8 cellular contexts compared by ENCODE assay signal in the genomic region with DNA sequence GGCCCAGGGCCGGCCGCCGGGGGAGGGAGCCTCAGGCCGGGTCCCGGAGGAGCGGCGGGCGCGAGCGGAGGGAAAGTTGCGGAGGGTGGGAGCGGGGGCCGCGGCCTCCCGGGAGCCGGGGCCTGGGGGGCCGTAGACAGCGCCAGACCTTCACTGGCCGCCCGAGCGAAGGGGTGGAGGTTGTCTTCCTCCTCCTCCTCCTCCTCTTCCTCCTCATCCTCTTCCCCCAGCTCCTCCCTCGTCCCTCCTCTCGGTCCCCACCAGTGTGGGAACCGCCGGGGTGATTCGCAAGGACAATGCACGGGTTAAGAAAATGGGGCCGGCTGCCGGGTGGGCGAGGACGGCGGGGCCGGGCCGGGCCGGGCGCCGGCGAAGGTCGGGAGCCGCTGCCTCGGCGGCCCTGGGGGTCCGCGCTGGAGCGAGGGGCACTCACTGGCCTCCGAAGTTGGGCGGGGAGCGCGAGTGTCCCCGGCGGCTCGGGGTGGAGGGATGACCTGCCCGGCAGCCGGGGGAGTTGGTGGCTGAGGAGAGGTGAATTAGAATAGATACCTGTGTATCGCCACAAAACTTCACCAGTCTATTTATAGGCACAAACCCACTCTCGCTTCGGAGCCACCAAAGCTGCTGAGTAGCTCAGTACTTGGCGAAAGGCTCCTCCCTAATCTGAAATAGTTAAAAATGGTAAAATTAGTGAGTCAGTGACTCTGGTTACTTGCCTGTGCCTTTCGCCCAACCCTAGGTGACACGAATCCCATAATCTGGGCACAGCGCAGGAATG. TPM values are rescaled to one million over a fixed set of nuclear protein-coding genes. Genes with fewer than 3 reads are reported as not detected.
DNase-seq lines count a peak whose midpoint lies in the region; ATAC-seq and TF ChIP-seq lines count a peak whose summit lies in the region.

No MANE protein-coding gene starts in this region.

- POLR2A ChIA-PET in activated B cell treated with CpG ODN at 0.5 μM for 24 hours (lab: Charles Lee) = interaction anchor here (0.5 to 4.4 kb wide), 3 partner anchors 9 to 111 kb away, joined by 3 to 25 read pairs (median 4); a partner anchor contains a TSS

- peak overlapping the region; percentile 80 for H3K27ac Mint-ChIP-seq in activated B cell treated with CpG ODN at 0.5 μM for 24 hours
- H3K27ac Mint-ChIP-seq in stimulated activated effector memory CD8-positive, alpha-beta T cell treated with anti-CD3 and anti-CD28 coated beads, Interleukin-12 subunit alpha, Interleukin-12 subunit beta, amount 100 ng/mL, for 72 hours = peak overlapping the region; percentile 91

- intact Hi-C loops in activated B cell treated with CpG ODN at 0.5 μM for 24 hours (cut with micrococcal nuclease) = loop anchor here (2.0 to 10.0 kb wide), 4 partner anchors 159 to 1815 kb away; a partner anchor contains a TSS
- intact Hi-C loops in colonic mucosa (cut with DNase I) = loop anchor here (2.0 kb wide), 1 partner anchor 101 kb away; a partner anchor contains a TSS

- CTCF ChIA-PET in activated B cell treated with CpG ODN at 0.5 μM for 24 hours (lab: Charles Lee) = interaction anchor here (1.1 kb wide), 1 partner anchor 95 kb away, joined by 3 read pairs; no protein-coding TSS in a partner anchor

- H3K27me3 ChIP-seq in HL-60 (ENCODE audit: insufficient read depth, poor library complexity, severe bottlenecking) (no peaks in the 10 kb centered on the region), colonic mucosa (no peaks in the 10 kb centered on the region), lung (ENCODE audit: control insufficient read depth, insufficient read depth) (no peaks in the 10 kb centered on the region)

- H3K27me3 Mint-ChIP-seq in activated B cell treated with CpG ODN at 0.5 μM for 24 hours = no peaks in the 10 kb centered on the region

- peak overlapping the region; percentile 88 for H3K4me3 Mint-ChIP-seq in activated B cell treated with CpG ODN at 0.5 μM for 24 hours
- peak overlapping the region; percentile 90 for H3K4me3 Mint-ChIP-seq in stimulated activated effector memory CD8-positive, alpha-beta T cell treated with anti-CD3 and anti-CD28 coated beads, Interleukin-12 subunit alpha, Interleukin-12 subunit beta, amount 100 ng/mL, for 72 hours

- H3K4me3 ChIP-seq in HL-60 (replicated peaks; ENCODE audit: insufficient read depth, low read length) (peak overlapping the region; percentile 63), colonic mucosa (peak overlapping the region; percentile 78), lung (peak overlapping the region; percentile 81)

- H3K36me3 ChIP-seq in colonic mucosa (no peaks in the 10 kb centered on the region), lung (ENCODE audit: control insufficient read depth in 2 of 2, insufficient read depth in 2 of 2, low read length in 2 of 2) (no peaks in the 10 kb centered on the region)

- H3K36me3 Mint-ChIP-seq in activated B cell treated with CpG ODN at 0.5 μM for 24 hours (ENCODE audit: low read depth) = peaks cover 11% of the 10 kb centered on the region
- H3K36me3 Mint-ChIP-seq in stimulated activated effector memory CD8-positive, alpha-beta T cell treated with anti-CD3 and anti-CD28 coated beads, Interleukin-12 subunit alpha, Interleukin-12 subunit beta, amount 100 ng/mL, for 72 hours = peaks cover 38% of the 10 kb centered on the region

- TF ChIP-seq CTCF in HL-60 (IDR thresholded peaks at IDR 0.05; ENCODE audit: insufficient read depth, low read length) (no peak), activated B cell treated with CpG ODN at 0.5 μM for 24 hours (IDR thresholded peaks at IDR 0.05) (no peak), colonic mucosa (IDR thresholded peaks at IDR 0.05) (no peak), lung (IDR thresholded peaks at IDR 0.05; ENCODE audit: control extremely low read depth, extremely low read depth) (no peak)

- peak overlapping the region; percentile 89 to 99 for H3K9ac ChIP-seq in colonic mucosa (ENCODE audit: low read depth in 2 of 2, low read length in 2 of 2)

- peak overlapping the region; percentile 69 for H3K27ac ChIP-seq in HL-60 (replicated peaks)
- H3K27ac ChIP-seq in colonic mucosa = peak overlapping the region; percentile 100
- H3K27ac ChIP-seq in lung (ENCODE audit: low read depth in 1 of 2, low read length in 1 of 2) = peak overlapping the region; percentile 100

- 1% methylated on average over 47 to 61 of the region's 61 CpGs for WGBS in lung, 2 donors

- DNase-seq in Daoy (ENCODE audit: low read depth) (peak; percentile 53), HL-60 (ENCODE audit: low read depth in 1 of 2, low spot score in 1 of 2) (no peak), activated B cell treated with CpG ODN at 0.5 μM for 24 hours (peak; percentile 45), colonic mucosa (peak; percentile 56), lung (ENCODE audit: low spot score) (no peak), DMS114 treated with DMSO at 0.1 percent for 48 hours (lab: John Stamatoyannopoulos, UW; ENCODE audit: unreplicated experiment) (no peak)
- peak; percentile 25 to 79 for DNase-seq in stimulated activated effector memory CD8-positive, alpha-beta T cell treated with anti-CD3 and anti-CD28 coated beads, Interleukin-12 subunit alpha, Interleukin-12 subunit beta, amount 100 ng/mL, for 72 hours (ENCODE audit: low spot score in 2 of 2)

- H3K4me1 ChIP-seq in colonic mucosa = peaks cover 14% of the 10 kb centered on the region
- H3K4me1 ChIP-seq in lung (ENCODE audit: control insufficient read depth in 2 of 2, insufficient read depth in 2 of 2, low read length in 2 of 2) = peaks cover 2 to 6% of the 10 kb centered on the region in 2 donors

- H3K4me1 Mint-ChIP-seq in activated B cell treated with CpG ODN at 0.5 μM for 24 hours = peaks cover 63% of the 10 kb centered on the region
- peaks cover 40% of the 10 kb centered on the region for H3K4me1 Mint-ChIP-seq in stimulated activated effector memory CD8-positive, alpha-beta T cell treated with anti-CD3 and anti-CD28 coated beads, Interleukin-12 subunit alpha, Interleukin-12 subunit beta, amount 100 ng/mL, for 72 hours

- no peaks in the 10 kb centered on the region for H3K9me3 Mint-ChIP-seq in activated B cell treated with CpG ODN at 0.5 μM for 24 hours
- H3K9me3 Mint-ChIP-seq in stimulated activated effector memory CD8-positive, alpha-beta T cell treated with anti-CD3 and anti-CD28 coated beads, Interleukin-12 subunit alpha, Interleukin-12 subunit beta, amount 100 ng/mL, for 72 hours = no peaks in the 10 kb centered on the region

- ATAC-seq in activated B cell treated with CpG ODN at 0.5 μM for 24 hours (ENCODE audit: low read depth) = no peak
- ATAC-seq in lung (ENCODE audit: insufficient read depth, low FRiP score) = no peak
- ATAC-seq in stimulated activated effector memory CD8-positive, alpha-beta T cell treated with anti-CD3 and anti-CD28 coated beads, Interleukin-12 subunit alpha, Interleukin-12 subunit beta, amount 100 ng/mL, for 72 hours = peak; percentile 22
- no peak for ATAC-seq in HG02852 (IDR thresholded peaks at IDR 0.05; ENCODE audit: unreplicated experiment)

- no peaks in the 10 kb centered on the region for H3K9me3 ChIP-seq in colonic mucosa
- H3K9me3 ChIP-seq in lung (ENCODE audit: control insufficient read depth in 2 of 2, insufficient read depth in 1 of 2, low read length in 1 of 2) = no peaks in the 10 kb centered on the region

RNA-seq across cellular contexts. Expression of a gene that starts 1.4 kb away (rescaled TPM):
- total RNA-seq in Daoy (2014; rRNA removed; shearing (Covaris generic)) = 34.8 and 36.9 TPM in 2 replicates
- total RNA-seq in activated B cell treated with CpG ODN at 0.5 μM for 24 hours = 93.4 and 99.9 TPM in 2 replicates
- 10 to 100 TPM; 57.5 to 57.7 TPM for total RNA-seq in colonic mucosa
- 100 to 1,000 TPM in 1 of 2 donors, 10 to 100 TPM in 1; 64.0 to 149 TPM for total RNA-seq in lung
- 10 to 100 TPM; 22.1 to 22.5 TPM for polyA plus RNA-seq in lung

Comparison
In these comparisons a context has a peak if more than half of its experiments do, and no peak if none do; other contexts are left out.
1. DNase-seq: peak in Daoy (single experiment), activated B cell treated with CpG ODN at 0.5 μM for 24 hours (single experiment), colonic mucosa (single experiment) and stimulated activated effector memory CD8-positive, alpha-beta T cell treated with anti-CD3 and anti-CD28 coated beads, Interleukin-12 subunit alpha, Interleukin-12 subunit beta, amount 100 ng/mL, for 72 hours (2 of 2); none in HL-60 (0 of 2), lung (single experiment) and DMS114 treated with DMSO at 0.1 percent for 48 hours (single experiment).
2. Peak in every context shown above with its lines, with median percentiles within 50 percentile points of each other: H3K27ac ChIP-seq and H3K4me3 ChIP-seq.